Comparison of ENCODE assay signal across 32 cellular contexts in the genomic region with DNA sequence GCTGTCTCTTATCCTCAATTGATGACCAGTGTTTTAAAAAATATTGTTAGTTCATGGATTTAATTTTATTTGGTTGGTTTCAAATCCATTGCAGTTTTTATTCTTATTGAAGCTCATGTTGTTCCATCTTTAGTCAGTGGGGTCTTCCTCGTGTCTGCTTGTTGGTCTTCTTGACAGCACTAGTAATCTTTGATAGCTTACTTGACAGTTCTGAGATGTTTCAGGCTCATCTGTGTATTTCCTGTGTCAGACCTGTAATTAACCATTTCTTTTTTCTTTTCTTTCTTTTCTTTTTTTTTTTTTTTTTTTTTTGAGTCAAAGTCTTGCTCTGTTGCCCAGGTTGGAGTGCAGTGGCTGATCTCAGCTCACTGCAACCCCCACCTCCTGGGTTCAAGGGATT.
"Had no signal": no experiment of that assay in that cellular context is flagged by ENCODE, and none has a peak within 500 bp of the region (broad histone marks: within the 10 kb centered on the region; RNA-seq: fewer than 3 reads in every experiment).

No MANE protein-coding gene starts in this region.

- H3K9me3 Mint-ChIP-seq: activated CD4-positive, alpha-beta T cell treated with anti-CD3 and anti-CD28 coated beads, Interleukin-2, amount 10 ng/mL, durations not matched to agents 7 days and 5 days; activated naive CD4-positive, alpha-beta T cell treated with anti-CD3 and anti-CD28 coated beads for 36 hours; activated naive CD4-positive, alpha-beta T cell treated with anti-CD3 and anti-CD28 coated beads, Interleukin-2, amount 50 U/mL, for 24 hours; activated naive CD8-positive, alpha-beta T cell treated with anti-CD3 and anti-CD28 coated beads for 36 hours; activated naive CD8-positive, alpha-beta T cell treated with anti-CD3 and anti-CD28 coated beads, Interleukin-2, amount 50 U/mL, for 24 hours; activated T-helper 1 cell treated with anti-CD3 and anti-CD28 coated beads, Interleukin-12 subunit alpha, Interleukin-12 subunit beta, Interleukin-2, Interleukin-4 antibody, amounts not matched to agents 30 ng/mL and 10 ng/mL and 1 ng/mL, durations not matched to agents 14 hours and 24 hours and 36 hours; activated T-helper 2 cell treated with anti-CD3 and anti-CD28 coated beads, Interferon-gamma antibody, Interleukin-2, Interleukin-4, amounts not matched to agents 10 μg/mL and 5 μg/mL and 100 μg/mL, durations not matched to agents 14 hours and 24 hours and 36 hours; endodermal cell had no signal

- DNase-seq: activated CD4-positive, alpha-beta T cell treated with anti-CD3 and anti-CD28 coated beads for 4 hours; activated CD4-positive, alpha-beta T cell treated with anti-CD3 and anti-CD28 coated beads, Interleukin-2, amount 10 ng/mL, durations not matched to agents 7 days and 5 days; activated CD4-positive, alpha-beta T cell treated with anti-CD3 and anti-CD28 coated beads, Interleukin-2, amount 50 U/mL, for 4 hours; activated CD4-positive, CD25-positive, alpha-beta regulatory T cell; activated CD4-positive, CD25-positive, alpha-beta regulatory T cell treated with anti-CD3 and anti-CD28 coated beads, Interleukin-2, amount 50 U/mL, for 72 hours; activated CD8-positive, alpha-beta memory T cell treated with anti-CD3 and anti-CD28 coated beads, Interleukin-2, amount 10 ng/mL, durations not matched to agents 7 days and 5 days; activated CD8-positive, alpha-beta memory T cell treated with anti-CD3 and anti-CD28 coated beads, Interleukin-2, amount 50 U/mL, for 4 hours; activated CD8-positive, alpha-beta T cell treated with anti-CD3 and anti-CD28 coated beads, Interleukin-2, amount 10 ng/mL, durations not matched to agents 7 days and 5 days; activated effector memory CD4-positive, alpha-beta T cell treated with anti-CD3 and anti-CD28 coated beads, Interleukin-2, amount 50 U/mL, for 16 hours; activated naive CD4-positive, alpha-beta T cell treated with anti-CD3 and anti-CD28 coated beads for 36 hours; activated naive CD8-positive, alpha-beta T cell treated with anti-CD3 and anti-CD28 coated beads for 36 hours; activated naive CD8-positive, alpha-beta T cell treated with anti-CD3 and anti-CD28 coated beads, Interleukin-2, amount 50 U/mL, for 24 hours; activated T-cell treated with anti-CD3 and anti-CD28 coated beads, Interleukin-2, amount 50 U/mL, for 1 hour; activated T-cell treated with anti-CD3 and anti-CD28 coated beads, Interleukin-2, amount 50 U/mL, for 48 hours; adrenal gland; amygdala; aorta; body of pancreas; caudate nucleus; cerebellar nuclear complex; colonic mucosa; effector CD8-positive, alpha-beta T cell; endodermal cell; erythroblast; foreskin keratinocyte; gastrocnemius medialis; glutamatergic neuron; heart left ventricle; T-helper 9 cell had no signal

- ATAC-seq: activated CD8-positive, alpha-beta memory T cell treated with anti-CD3 and anti-CD28 coated beads, Interleukin-2, amount 10 ng/mL, durations not matched to agents 7 days and 5 days; activated CD8-positive, alpha-beta T cell treated with anti-CD3 and anti-CD28 coated beads, Interleukin-2, amount 10 ng/mL, durations not matched to agents 7 days and 5 days; activated naive CD8-positive, alpha-beta T cell treated with anti-CD3 and anti-CD28 coated beads, Interleukin-2, amount 50 U/mL, for 24 hours; body of pancreas; foreskin keratinocyte; gastrocnemius medialis; heart left ventricle had no signal

- H3K27ac Mint-ChIP-seq: activated CD4-positive, alpha-beta T cell treated with anti-CD3 and anti-CD28 coated beads, Interleukin-2, amount 10 ng/mL, durations not matched to agents 7 days and 5 days; activated CD8-positive, alpha-beta T cell treated with anti-CD3 and anti-CD28 coated beads, Interleukin-2, amount 10 ng/mL, durations not matched to agents 7 days and 5 days; activated naive CD4-positive, alpha-beta T cell treated with anti-CD3 and anti-CD28 coated beads for 36 hours; activated naive CD4-positive, alpha-beta T cell treated with anti-CD3 and anti-CD28 coated beads, Interleukin-2, amount 50 U/mL, for 24 hours; activated naive CD8-positive, alpha-beta T cell treated with anti-CD3 and anti-CD28 coated beads for 36 hours; activated naive CD8-positive, alpha-beta T cell treated with anti-CD3 and anti-CD28 coated beads, Interleukin-2, amount 50 U/mL, for 24 hours; activated T-helper 1 cell treated with anti-CD3 and anti-CD28 coated beads, Interleukin-12 subunit alpha, Interleukin-12 subunit beta, Interleukin-2, Interleukin-4 antibody, amounts not matched to agents 30 ng/mL and 10 ng/mL and 1 ng/mL, durations not matched to agents 14 hours and 24 hours and 36 hours; activated T-helper 2 cell treated with anti-CD3 and anti-CD28 coated beads, Interferon-gamma antibody, Interleukin-2, Interleukin-4, amounts not matched to agents 10 μg/mL and 5 μg/mL and 100 μg/mL, durations not matched to agents 14 hours and 24 hours and 36 hours; endodermal cell had no signal

- H3K4me3 Mint-ChIP-seq: activated CD4-positive, alpha-beta T cell treated with anti-CD3 and anti-CD28 coated beads, Interleukin-2, amount 10 ng/mL, durations not matched to agents 7 days and 5 days; activated CD8-positive, alpha-beta memory T cell treated with anti-CD3 and anti-CD28 coated beads, Interleukin-2, amount 10 ng/mL, durations not matched to agents 7 days and 5 days; activated CD8-positive, alpha-beta T cell treated with anti-CD3 and anti-CD28 coated beads, Interleukin-2, amount 10 ng/mL, durations not matched to agents 7 days and 5 days; activated naive CD4-positive, alpha-beta T cell treated with anti-CD3 and anti-CD28 coated beads for 36 hours; activated naive CD4-positive, alpha-beta T cell treated with anti-CD3 and anti-CD28 coated beads, Interleukin-2, amount 50 U/mL, for 24 hours; activated naive CD8-positive, alpha-beta T cell treated with anti-CD3 and anti-CD28 coated beads for 36 hours; activated naive CD8-positive, alpha-beta T cell treated with anti-CD3 and anti-CD28 coated beads, Interleukin-2, amount 50 U/mL, for 24 hours; activated T-helper 1 cell treated with anti-CD3 and anti-CD28 coated beads, Interleukin-12 subunit alpha, Interleukin-12 subunit beta, Interleukin-2, Interleukin-4 antibody, amounts not matched to agents 30 ng/mL and 10 ng/mL and 1 ng/mL, durations not matched to agents 14 hours and 24 hours and 36 hours; endodermal cell had no signal

- H3K27me3 Mint-ChIP-seq: activated CD4-positive, alpha-beta T cell treated with anti-CD3 and anti-CD28 coated beads, Interleukin-2, amount 10 ng/mL, durations not matched to agents 7 days and 5 days; activated CD8-positive, alpha-beta memory T cell treated with anti-CD3 and anti-CD28 coated beads, Interleukin-2, amount 10 ng/mL, durations not matched to agents 7 days and 5 days; activated naive CD4-positive, alpha-beta T cell treated with anti-CD3 and anti-CD28 coated beads, Interleukin-2, amount 50 U/mL, for 24 hours; activated naive CD8-positive, alpha-beta T cell treated with anti-CD3 and anti-CD28 coated beads for 36 hours; activated naive CD8-positive, alpha-beta T cell treated with anti-CD3 and anti-CD28 coated beads, Interleukin-2, amount 50 U/mL, for 24 hours had no signal
